In genomic region chr17:7716901-7717755, GRCh38 we compare ENCODE assay signal across 1 cellular context.
TF ChIP-seq lines count a peak whose summit lies in the region.

TSS of gene DNAH2 (plus strand) at chr17:7717744. CDS start at chr17:7719735, 1,991 bp downstream.

TF ChIP-seq in HEK293, 187 proteins besides CTCF, POLR2A, EP300 and RAD21 (continued from another document and continues in another):
- TF ChIP-seq PRDM2 (tag by site-specific recombination; IDR thresholded peaks at IDR 0.05; ENCODE audit: borderline replicate concordance) (peak; percentile 54; the same call in 1 of the 2 replicates), ELK4 (IDR thresholded peaks at IDR 0.05; ENCODE audit: borderline replicate concordance, low read depth, low read length) (no peak), ZNF629 (tag by site-specific recombination; IDR thresholded peaks at IDR 0.05) (peak; percentile 68), ZNF133 (tag by site-specific recombination; IDR thresholded peaks at IDR 0.05) (no peak), ZNF146 (tag by site-specific recombination; IDR thresholded peaks at IDR 0.05) (peak; percentile 63; the same call in 1 of the 2 replicates), ZNF623 (tag by site-specific recombination; IDR thresholded peaks at IDR 0.05) (peak; percentile 44; the same call in 1 of the 2 replicates), SP3 (tag by site-specific recombination; IDR thresholded peaks at IDR 0.05) (peak; percentile 97), ZNF548 (tag by site-specific recombination; IDR thresholded peaks at IDR 0.05) (no peak), ZBTB10 (tag by site-specific recombination; IDR thresholded peaks at IDR 0.05) (peak; percentile 93), ZBTB8A (tag by site-specific recombination; IDR thresholded peaks at IDR 0.05) (peak; percentile 98), ZNF354C (tag by site-specific recombination; IDR thresholded peaks at IDR 0.05; ENCODE audit: borderline replicate concordance, low read depth) (no peak), HOXA7 (CRISPR knock-in tag; IDR thresholded peaks at IDR 0.05; ENCODE audit: borderline replicate concordance) (no peak), ZNF10 (tag by site-specific recombination; IDR thresholded peaks at IDR 0.05) (peak; percentile 65; the same call in 1 of the 2 replicates), ZNF624 (tag by site-specific recombination; IDR thresholded peaks at IDR 0.05) (0 out of 2 replicates have a peak, but pooled peaks have one; percentile 71), ZNF16 (tag by site-specific recombination; IDR thresholded peaks at IDR 0.05; ENCODE audit: low read depth) (no peak), IKZF3 (tag by site-specific recombination; IDR thresholded peaks at IDR 0.05) (peak; percentile 77; the same call in 1 of the 2 replicates), SCRT1 (tag by site-specific recombination; IDR thresholded peaks at IDR 0.05; ENCODE audit: borderline replicate concordance) (no peak), PBX3 (CRISPR knock-in tag; IDR thresholded peaks at IDR 0.05) (no peak), ZNF501 (tag by site-specific recombination; IDR thresholded peaks at IDR 0.05) (peak; percentile 95), ZEB2 (tag by site-specific recombination; IDR thresholded peaks at IDR 0.05) (peak; percentile 92), GLIS1 (tag by site-specific recombination; IDR thresholded peaks at IDR 0.05) (peak; percentile 90), ZNF777 (tag by site-specific recombination; IDR thresholded peaks at IDR 0.05; ENCODE audit: borderline replicate concordance) (peak; percentile 76; the same call in 1 of the 2 replicates), OVOL3 (tag by site-specific recombination; IDR thresholded peaks at IDR 0.05) (no peak), ZBTB7A (tag by site-specific recombination; IDR thresholded peaks at IDR 0.05; ENCODE audit: low read depth) (no peak), SCRT2 (tag by site-specific recombination; IDR thresholded peaks at IDR 0.05) (peak; percentile 14; the same call in 1 of the 2 replicates), YY2 (tag by site-specific recombination; IDR thresholded peaks at IDR 0.05) (peak; percentile 59; the same call in 1 of the 2 replicates), AEBP2 (tag by site-specific recombination; IDR thresholded peaks at IDR 0.05; ENCODE audit: borderline replicate concordance) (no peak), KLF1 (tag by site-specific recombination; IDR thresholded peaks at IDR 0.05) (peak; percentile 79), KLF10 (tag by site-specific recombination; IDR thresholded peaks at IDR 0.05) (peak; percentile 90), ZNF488 (tag by site-specific recombination; IDR thresholded peaks at IDR 0.05) (no peak; the same call in 1 of the 2 replicates), ZNF24 (tag by site-specific recombination; IDR thresholded peaks at IDR 0.05) (peak; percentile 94), HOXC10 (CRISPR knock-in tag; IDR thresholded peaks at IDR 0.05) (no peak), KLF8 (tag by site-specific recombination; IDR thresholded peaks at IDR 0.05) (peak; percentile 97), SP7 (tag by site-specific recombination; IDR thresholded peaks at IDR 0.05) (peak; percentile 89), ZNF274 (IDR thresholded peaks at IDR 0.05; ENCODE audit: low read length) (no peak), ZNF274 (tag by site-specific recombination; IDR thresholded peaks at IDR 0.05; ENCODE audit: borderline replicate concordance) (no peak), ZNF555 (tag by site-specific recombination; conservative IDR thresholded peaks at IDR 0.05) (no peak), FEZF1 (tag by site-specific recombination; IDR thresholded peaks at IDR 0.05) (peak; percentile 46; the same call in 1 of the 2 replicates), ZBTB49 (tag by site-specific recombination; IDR thresholded peaks at IDR 0.05; ENCODE audit: low read depth) (peak; percentile 21; the same call in 1 of the 2 replicates), ZFP3 (tag by site-specific recombination; IDR thresholded peaks at IDR 0.05; ENCODE audit: low read depth) (0 out of 2 replicates have a peak, but pooled peaks have one; percentile 9), ZNF792 (tag by site-specific recombination; IDR thresholded peaks at IDR 0.05) (no peak), ZNF514 (tag by site-specific recombination; IDR thresholded peaks at IDR 0.05) (no peak), ZNF704 (tag by site-specific recombination; IDR thresholded peaks at IDR 0.05) (peak; percentile 74), ZNF433 (tag by site-specific recombination; IDR thresholded peaks at IDR 0.05; ENCODE audit: low read depth) (no peak), ZNF335 (tag by site-specific recombination; conservative IDR thresholded peaks at IDR 0.05) (peak; percentile 93)
